In the genomic region with DNA sequence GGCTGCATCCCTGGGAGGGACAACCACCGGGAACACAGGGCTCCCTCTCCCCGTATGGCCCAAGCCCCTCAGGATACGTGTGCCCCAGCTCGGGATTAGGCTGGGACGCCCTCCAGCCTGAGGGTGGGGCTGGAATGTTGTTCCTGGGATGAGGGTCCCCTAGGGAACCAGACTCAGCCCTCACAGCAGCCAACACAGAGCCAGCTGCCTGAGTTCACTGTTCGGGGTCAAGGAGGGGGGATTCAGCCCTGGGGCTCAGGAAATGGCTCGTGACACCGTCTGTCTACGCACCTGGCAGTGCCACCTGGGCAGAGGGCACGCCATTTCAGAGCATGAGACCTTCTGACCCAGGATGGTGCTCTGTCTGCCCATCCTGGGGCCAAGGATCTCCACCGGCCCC, we compare ENCODE assay signal across 22 cellular contexts. TPM values are rescaled to one million over a fixed set of nuclear protein-coding genes. Genes with fewer than 3 reads are reported as not detected.
DNase-seq lines count a peak whose midpoint lies in the region; ATAC-seq lines count a peak whose summit lies in the region.
"Had no signal": no experiment of that assay in that cellular context is flagged by ENCODE, and none has a peak within 500 bp of the region (broad histone marks: within the 10 kb centered on the region; RNA-seq: fewer than 3 reads in every experiment).

No MANE protein-coding gene starts in this region.

- H3K36me3 Mint-ChIP-seq in CD4-positive, CD25-positive, alpha-beta regulatory T cell = peaks cover 12% of the 10 kb centered on the region
- H3K36me3 Mint-ChIP-seq in activated CD8-positive, alpha-beta T cell treated with anti-CD3 and anti-CD28 coated beads, Interleukin-2, amount 10 ng/mL, durations not matched to agents 7 days and 5 days (ENCODE audit: low read depth) = peaks cover 51% of the 10 kb centered on the region
- H3K36me3 Mint-ChIP-seq in naive thymus-derived CD8-positive, alpha-beta T cell = peaks cover 0 to 45% (median 13%) of the 10 kb centered on the region in 3 donors

- H3K36me3 ChIP-seq in CD4-positive, CD25-positive, alpha-beta regulatory T cell (ENCODE audit: control insufficient read depth, insufficient read depth, low read length) = peaks cover 40% of the 10 kb centered on the region
- peaks cover 61% of the 10 kb centered on the region for H3K36me3 ChIP-seq in MG63
- H3K36me3 ChIP-seq: neural progenitor cell had no signal

- peaks cover 0 to 2% (median 0%) of the 10 kb centered on the region in 7 donors for H3K9me3 Mint-ChIP-seq in CD4-positive, CD25-positive, alpha-beta regulatory T cell
- H3K9me3 Mint-ChIP-seq in activated CD8-positive, alpha-beta T cell treated with anti-CD3 and anti-CD28 coated beads, Interleukin-2, amount 10 ng/mL, durations not matched to agents 7 days and 5 days (ENCODE audit: insufficient read depth) = no peaks in the 10 kb centered on the region
- no peaks in the 10 kb centered on the region for H3K9me3 Mint-ChIP-seq in naive thymus-derived CD8-positive, alpha-beta T cell
- H3K9me3 Mint-ChIP-seq: neural progenitor cell had no signal

- H3K27me3 ChIP-seq in CD4-positive, CD25-positive, alpha-beta regulatory T cell (ENCODE audit: control insufficient read depth, insufficient read depth, low read length) = no peaks in the 10 kb centered on the region
- H3K27me3 ChIP-seq in MG63 = no peaks in the 10 kb centered on the region
- H3K27me3 ChIP-seq: neural progenitor cell, sigmoid colon, transverse colon had no signal

- H3K4me3 ChIP-seq in CD4-positive, CD25-positive, alpha-beta regulatory T cell (ENCODE audit: low read depth, low read length) = no peak overlapping the region
- H3K4me3 ChIP-seq in MG63 = no peak overlapping the region
- H3K4me3 ChIP-seq: HAP-1, lower lobe of right lung, neural progenitor cell, sigmoid colon, transverse colon had no signal

- no peak for ATAC-seq in CD4-positive, CD25-positive, alpha-beta regulatory T cell (ENCODE audit: low read depth in 2 of 2)
- ATAC-seq in activated CD8-positive, alpha-beta T cell treated with anti-CD3 and anti-CD28 coated beads, Interleukin-2, amount 10 ng/mL, durations not matched to agents 7 days and 5 days = no peak
- no peak for ATAC-seq in naive thymus-derived CD8-positive, alpha-beta T cell
- ATAC-seq in HG03108 (IDR thresholded peaks at IDR 0.05; ENCODE audit: unreplicated experiment) = no peak
- ATAC-seq: lower lobe of right lung, Panc1 had no signal

- CTCF ChIA-PET in activated CD8-positive, alpha-beta T cell treated with anti-CD3 and anti-CD28 coated beads, Interleukin-2, amount 10 ng/mL, durations not matched to agents 7 days and 5 days (lab: Charles Lee) = no interaction called here

- no peaks in the 10 kb centered on the region for H3K27me3 Mint-ChIP-seq in CD4-positive, CD25-positive, alpha-beta regulatory T cell
- no peaks in the 10 kb centered on the region for H3K27me3 Mint-ChIP-seq in activated CD8-positive, alpha-beta T cell treated with anti-CD3 and anti-CD28 coated beads, Interleukin-2, amount 10 ng/mL, durations not matched to agents 7 days and 5 days (ENCODE audit: low read depth)
- no peaks in the 10 kb centered on the region for H3K27me3 Mint-ChIP-seq in naive thymus-derived CD8-positive, alpha-beta T cell
- H3K27me3 Mint-ChIP-seq: CD4-positive, alpha-beta memory T cell had no signal

- peak; percentile 49 for DNase-seq in NCI-H2171 treated with DMSO at 0.1 percent for 48 hours (lab: John Stamatoyannopoulos, UW)
- DNase-seq in NCI-H2171 (lab: John Stamatoyannopoulos, UW) = no peak
- DNase-seq in CD4-positive, CD25-positive, alpha-beta regulatory T cell = no peak
- DNase-seq in activated CD8-positive, alpha-beta T cell treated with anti-CD3 and anti-CD28 coated beads, Interleukin-2, amount 10 ng/mL, durations not matched to agents 7 days and 5 days = no peak
- DNase-seq in naive thymus-derived CD8-positive, alpha-beta T cell = no peak
- DNase-seq in MG63 = no peak
- no peak for DNase-seq in COLO829 (ENCODE audit: low spot score)
- DNase-seq: 8988T; amniotic stem cell; CD4-positive, alpha-beta memory T cell; foreskin fibroblast; lower lobe of right lung; NCI-H2029 treated with DMSO at 0.1 percent for 48 hours; sigmoid colon; stimulated activated CD4-positive, alpha-beta T cell treated with anti-CD3 and anti-CD28 coated beads, Interleukin-4, amount 100 ng/mL, for 24 hours; transverse colon; WERI-Rb-1 had no signal

- H3K27ac Mint-ChIP-seq in CD4-positive, CD25-positive, alpha-beta regulatory T cell = peak overlapping the region in 1 of 3 donors; percentile 95
- H3K27ac Mint-ChIP-seq in activated CD8-positive, alpha-beta T cell treated with anti-CD3 and anti-CD28 coated beads, Interleukin-2, amount 10 ng/mL, durations not matched to agents 7 days and 5 days = peak overlapping the region; percentile 55
- peak overlapping the region; percentile 57 to 86 (median 70) for H3K27ac Mint-ChIP-seq in naive thymus-derived CD8-positive, alpha-beta T cell
- H3K27ac Mint-ChIP-seq: neural progenitor cell had no signal

- peak overlapping the region in 1 of 4 donors; percentile 15 for H3K4me3 Mint-ChIP-seq in CD4-positive, CD25-positive, alpha-beta regulatory T cell
- no peak overlapping the region for H3K4me3 Mint-ChIP-seq in activated CD8-positive, alpha-beta T cell treated with anti-CD3 and anti-CD28 coated beads, Interleukin-2, amount 10 ng/mL, durations not matched to agents 7 days and 5 days
- peak overlapping the region in 9 of 10 donors; percentile 12 to 68 (median 48) for H3K4me3 Mint-ChIP-seq in naive thymus-derived CD8-positive, alpha-beta T cell
- H3K4me3 Mint-ChIP-seq: neural progenitor cell had no signal

- H3K4me1 Mint-ChIP-seq in CD4-positive, CD25-positive, alpha-beta regulatory T cell = peaks cover 0 to 43% (median 15%) of the 10 kb centered on the region in 4 donors
- peaks cover 45% of the 10 kb centered on the region for H3K4me1 Mint-ChIP-seq in activated CD8-positive, alpha-beta T cell treated with anti-CD3 and anti-CD28 coated beads, Interleukin-2, amount 10 ng/mL, durations not matched to agents 7 days and 5 days (ENCODE audit: low read depth)
- peaks cover 24 to 62% (median 55%) of the 10 kb centered on the region in 4 donors for H3K4me1 Mint-ChIP-seq in naive thymus-derived CD8-positive, alpha-beta T cell

- POLR2A ChIA-PET in activated CD8-positive, alpha-beta T cell treated with anti-CD3 and anti-CD28 coated beads, Interleukin-2, amount 10 ng/mL, durations not matched to agents 7 days and 5 days (lab: Charles Lee) = interaction anchor here (1.2 to 3.9 kb wide), 2 partner anchors 9 to 14 kb away, joined by 4 to 34 read pairs; partner anchors contain the start of gene RNF44
- POLR2A ChIA-PET in naive thymus-derived CD8-positive, alpha-beta T cell (lab: Charles Lee) = interaction anchor here (1.1 to 19.8 kb wide), 6 partner anchors 2 to 80 kb away, joined by 3 to 531 read pairs (median 10); partner anchors contain the start of genes CDHR2, FAF2 and RNF44

- H3K4me1 ChIP-seq in CD4-positive, CD25-positive, alpha-beta regulatory T cell (ENCODE audit: control insufficient read depth, insufficient read depth, low read length, poor library complexity, severe bottlenecking) = peaks cover 48% of the 10 kb centered on the region
- H3K4me1 ChIP-seq: neural progenitor cell had no signal

- no peaks in the 10 kb centered on the region for H3K9me3 ChIP-seq in CD4-positive, CD25-positive, alpha-beta regulatory T cell (ENCODE audit: control insufficient read depth in 2 of 2, low read length in 2 of 2)
- H3K9me3 ChIP-seq in MG63 = no peaks in the 10 kb centered on the region
- H3K9me3 ChIP-seq: HAP-1, lower lobe of right lung, sigmoid colon, transverse colon had no signal

- peak overlapping the region; percentile 23 for H3K27ac ChIP-seq in CD4-positive, CD25-positive, alpha-beta regulatory T cell (ENCODE audit: insufficient read depth, low read length, poor library complexity, severe bottlenecking)
- H3K27ac ChIP-seq: lower lobe of right lung, sigmoid colon, transverse colon, WERI-Rb-1 had no signal

RNA-seq across cellular contexts. Expression of gene RNF44, which starts 8.9 kb away (rescaled TPM):
- 268 TPM for total RNA-seq in CD4-positive, CD25-positive, alpha-beta regulatory T cell
- polyA plus RNA-seq in CD4-positive, CD25-positive, alpha-beta regulatory T cell = 1 to 10 TPM; 2.3 to 4.3 (median 3.4) TPM
- 10 to 100 TPM; 88.3 to 92.7 TPM for total RNA-seq in activated CD8-positive, alpha-beta T cell treated with anti-CD3 and anti-CD28 coated beads, Interleukin-2, amount 10 ng/mL, durations not matched to agents 7 days and 5 days
- total RNA-seq in naive thymus-derived CD8-positive, alpha-beta T cell = 100 to 1,000 TPM; 271 to 281 TPM
- polyA plus RNA-seq in naive thymus-derived CD8-positive, alpha-beta T cell = 1 to 10 TPM; 1.2 to 4.1 (median 3.2) TPM
- 0.17 and 4.4 TPM in 2 replicates for total RNA-seq in MG63 (2014; rRNA removed; shearing (Covaris generic); ENCODE audit: low replicate concordance)

RNA-seq across cellular contexts. Expression of gene CDHR2, which starts 20.8 kb away (rescaled TPM):
- 1.3 TPM for total RNA-seq in CD4-positive, CD25-positive, alpha-beta regulatory T cell
- polyA plus RNA-seq in CD4-positive, CD25-positive, alpha-beta regulatory T cell = not detected
- 1 to 10 TPM; 2.1 to 2.2 TPM for total RNA-seq in activated CD8-positive, alpha-beta T cell treated with anti-CD3 and anti-CD28 coated beads, Interleukin-2, amount 10 ng/mL, durations not matched to agents 7 days and 5 days
- total RNA-seq in naive thymus-derived CD8-positive, alpha-beta T cell = 1 to 10 TPM; 3.6 to 4.8 TPM
- under 1 TPM in 1 of 3 donors, not detected in 2; 0.26 TPM for polyA plus RNA-seq in naive thymus-derived CD8-positive, alpha-beta T cell
- not detected in 2 replicates for total RNA-seq in MG63 (2014; rRNA removed; shearing (Covaris generic); ENCODE audit: low replicate concordance)
- total RNA-seq: G401 had no signal
- polyA plus RNA-seq: CD4-positive, alpha-beta memory T cell had no signal

Comparison
In these comparisons a context has a peak if more than half of its experiments do, and no peak if none do; other contexts are left out.
1. RNA of gene RNF44, which starts 8.9 kb away (total RNA-seq): 271 to 281 TPM in naive thymus-derived CD8-positive, alpha-beta T cell, 268 TPM in CD4-positive, CD25-positive, alpha-beta regulatory T cell (single experiment) and 88.3 to 92.7 TPM in activated CD8-positive, alpha-beta T cell treated with anti-CD3 and anti-CD28 coated beads, Interleukin-2, amount 10 ng/mL, durations not matched to agents 7 days and 5 days; 0.17 to 4.4 TPM in MG63; every median in the first group is over 10 times any median in the second.